16 cellular contexts compared by ENCODE assay signal in genomic region chrX:19440713-19441112, GRCh38.
A peak's percentile ranks its signal among the peaks of the same experiment; 100 is the strongest.
DNase-seq lines count a peak whose midpoint lies in the region; ATAC-seq and TF ChIP-seq lines count a peak whose summit lies in the region.
"Had no signal": no experiment of that assay in that cellular context is flagged by ENCODE, and none has a peak within 500 bp of the region (broad histone marks: within the 10 kb centered on the region; RNA-seq: fewer than 3 reads in every experiment).

No MANE protein-coding gene starts in this region.

- H3K4me3 Mint-ChIP-seq in activated naive CD4-positive, alpha-beta T cell treated with anti-CD3 and anti-CD28 coated beads, Interleukin-2, amount 50 U/mL, for 24 hours: no peak overlapping the region
- H3K4me3 Mint-ChIP-seq in progenitor cell of endocrine pancreas (ENCODE audit: low read depth): no peak overlapping the region
- H3K4me3 Mint-ChIP-seq: activated CD8-positive, alpha-beta T cell treated with anti-CD3 and anti-CD28 coated beads, Interleukin-2, amount 10 ng/mL, durations not matched to agents 7 days and 5 days; central memory CD8-positive, alpha-beta T cell; IgD-negative memory B cell; memory B cell had no signal

- H3K36me3 Mint-ChIP-seq in activated naive CD4-positive, alpha-beta T cell treated with anti-CD3 and anti-CD28 coated beads, Interleukin-2, amount 50 U/mL, for 24 hours: no peaks in the 10 kb centered on the region
- peaks cover 10% of the 10 kb centered on the region for H3K36me3 Mint-ChIP-seq in progenitor cell of endocrine pancreas (ENCODE audit: insufficient read depth)
- H3K36me3 Mint-ChIP-seq: memory B cell had no signal

- no peak for DNase-seq in activated naive CD4-positive, alpha-beta T cell treated with anti-CD3 and anti-CD28 coated beads, Interleukin-2, amount 50 U/mL, for 16 hours
- DNase-seq in SJCRH30 (peak; percentile 13 to 37), fibroblast of peridontal ligament (ENCODE audit: extremely low read depth) (peak; percentile 16), SK-N-DZ (ENCODE audit: low spot score) (no peak), progenitor cell of endocrine pancreas (ENCODE audit: low spot score, unreplicated experiment) (no peak)
- DNase-seq: activated CD8-positive, alpha-beta T cell treated with anti-CD3 and anti-CD28 coated beads, Interleukin-2, amount 10 ng/mL, durations not matched to agents 7 days and 5 days; activated effector memory CD4-positive, alpha-beta T cell treated with anti-CD3 and anti-CD28 coated beads, Interleukin-2, amount 50 U/mL, for 16 hours; NCI-H1436 treated with DMSO at 0.1 percent for 48 hours; NCI-H524 treated with DMSO at 0.1 percent for 48 hours had no signal

- H3K9me3 ChIP-seq in SJCRH30 (replicated peaks): no peaks in the 10 kb centered on the region
- H3K9me3 ChIP-seq: neutrophil had no signal

- peak overlapping the region; percentile 19 for H3K27ac Mint-ChIP-seq in activated naive CD4-positive, alpha-beta T cell treated with anti-CD3 and anti-CD28 coated beads, Interleukin-2, amount 50 U/mL, for 24 hours
- no peak overlapping the region for H3K27ac Mint-ChIP-seq in progenitor cell of endocrine pancreas
- H3K27ac Mint-ChIP-seq: activated CD8-positive, alpha-beta T cell treated with anti-CD3 and anti-CD28 coated beads, Interleukin-2, amount 10 ng/mL, durations not matched to agents 7 days and 5 days; IgD-negative memory B cell; memory B cell had no signal

- ATAC-seq in GM21528 (IDR thresholded peaks at IDR 0.05; ENCODE audit: low FRiP score, unreplicated experiment): no peak
- ATAC-seq in GM21360 (IDR thresholded peaks at IDR 0.05; ENCODE audit: unreplicated experiment): no peak
- ATAC-seq: activated CD8-positive, alpha-beta T cell treated with anti-CD3 and anti-CD28 coated beads, Interleukin-2, amount 10 ng/mL, durations not matched to agents 7 days and 5 days had no signal

- H3K4me1 Mint-ChIP-seq in activated naive CD4-positive, alpha-beta T cell treated with anti-CD3 and anti-CD28 coated beads, Interleukin-2, amount 50 U/mL, for 24 hours: no peaks in the 10 kb centered on the region
- no peaks in the 10 kb centered on the region for H3K4me1 Mint-ChIP-seq in progenitor cell of endocrine pancreas (ENCODE audit: low read depth)
- H3K4me1 Mint-ChIP-seq: central memory CD8-positive, alpha-beta T cell; memory B cell had no signal

- H3K4me1 ChIP-seq in SJCRH30: no peaks in the 10 kb centered on the region

- no peaks in the 10 kb centered on the region for H3K9me3 Mint-ChIP-seq in activated naive CD4-positive, alpha-beta T cell treated with anti-CD3 and anti-CD28 coated beads, Interleukin-2, amount 50 U/mL, for 24 hours
- peaks cover 16% of the 10 kb centered on the region for H3K9me3 Mint-ChIP-seq in progenitor cell of endocrine pancreas (ENCODE audit: low read depth)
- H3K9me3 Mint-ChIP-seq: central memory CD8-positive, alpha-beta T cell; memory B cell had no signal

- no peak for TF ChIP-seq CTCF in progenitor cell of endocrine pancreas (IDR thresholded peaks at IDR 0.05; ENCODE audit: unreplicated experiment)

- H3K4me3 ChIP-seq in SJCRH30: no peak overlapping the region

- no peaks in the 10 kb centered on the region for H3K27me3 ChIP-seq in SJCRH30
- H3K27me3 ChIP-seq: neutrophil had no signal

- no peaks in the 10 kb centered on the region for H3K27me3 Mint-ChIP-seq in activated naive CD4-positive, alpha-beta T cell treated with anti-CD3 and anti-CD28 coated beads, Interleukin-2, amount 50 U/mL, for 24 hours
- H3K27me3 Mint-ChIP-seq in progenitor cell of endocrine pancreas: no peaks in the 10 kb centered on the region

- no peaks in the 10 kb centered on the region for H3K36me3 ChIP-seq in SJCRH30
- H3K36me3 ChIP-seq: neutrophil had no signal

- no peak overlapping the region for H3K27ac ChIP-seq in SJCRH30
- H3K27ac ChIP-seq: neutrophil had no signal

Comparison
In these comparisons a context has a peak if more than half of its experiments do, and no peak if none do; other contexts are left out.
1. DNase-seq: peak in SJCRH30 (2 of 2) and fibroblast of peridontal ligament (single experiment); none in activated naive CD4-positive, alpha-beta T cell treated with anti-CD3 and anti-CD28 coated beads, Interleukin-2, amount 50 U/mL, for 16 hours (single experiment), SK-N-DZ (single experiment) and progenitor cell of endocrine pancreas (single experiment).